ENCODE assay signal across 1 cellular context in the genomic region with DNA sequence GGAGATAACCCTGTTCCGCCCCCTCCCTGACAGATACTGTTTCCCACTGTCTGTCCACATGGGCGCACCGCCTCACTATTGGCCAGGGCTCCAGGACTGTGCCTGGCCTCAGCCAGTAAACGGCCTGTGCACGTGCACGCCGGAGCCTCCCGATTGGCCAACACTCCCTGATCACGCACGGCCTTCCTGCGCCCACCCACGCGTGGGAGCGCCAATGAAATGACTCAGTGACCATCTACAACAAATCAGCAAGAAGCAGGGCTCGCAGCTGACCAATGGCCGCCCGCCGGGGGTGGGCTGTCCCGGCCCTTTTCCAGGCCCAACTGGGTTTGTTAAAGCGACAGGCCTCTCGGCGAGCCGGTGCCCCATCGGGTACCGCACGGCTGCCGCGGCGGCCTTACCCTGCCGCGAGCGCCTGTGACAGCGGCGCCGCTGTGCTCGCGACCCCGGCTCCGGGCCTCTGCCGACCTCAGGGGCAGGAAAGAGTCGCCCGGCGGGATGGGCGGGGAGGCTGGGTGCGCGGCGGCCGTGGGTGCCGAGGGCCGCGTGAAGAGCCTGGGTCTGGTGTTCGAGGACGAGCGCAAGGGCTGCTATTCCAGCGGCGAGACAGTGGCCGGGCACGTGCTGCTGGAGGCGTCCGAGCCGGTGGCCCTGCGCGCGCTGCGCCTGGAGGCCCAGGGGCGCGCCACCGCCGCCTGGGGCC.
TF ChIP-seq lines count a peak whose summit lies in the region.

A gene with protein sequence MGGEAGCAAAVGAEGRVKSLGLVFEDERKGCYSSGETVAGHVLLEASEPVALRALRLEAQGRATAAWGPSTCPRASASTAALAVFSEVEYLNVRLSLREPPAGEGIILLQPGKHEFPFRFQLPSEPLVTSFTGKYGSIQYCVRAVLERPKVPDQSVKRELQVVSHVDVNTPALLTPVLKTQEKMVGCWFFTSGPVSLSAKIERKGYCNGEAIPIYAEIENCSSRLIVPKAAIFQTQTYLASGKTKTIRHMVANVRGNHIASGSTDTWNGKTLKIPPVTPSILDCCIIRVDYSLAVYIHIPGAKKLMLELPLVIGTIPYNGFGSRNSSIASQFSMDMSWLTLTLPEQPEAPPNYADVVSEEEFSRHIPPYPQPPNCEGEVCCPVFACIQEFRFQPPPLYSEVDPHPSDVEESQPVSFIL (plus strand): TSS at position 340 of the 703 bp plus-strand sequence. CDS start 159 bp downstream, at position 499.

TF ChIP-seq in A549, 52 proteins besides CTCF, POLR2A, EP300 and RAD21 (continued from another document):
- TF ChIP-seq, protein P1, sequence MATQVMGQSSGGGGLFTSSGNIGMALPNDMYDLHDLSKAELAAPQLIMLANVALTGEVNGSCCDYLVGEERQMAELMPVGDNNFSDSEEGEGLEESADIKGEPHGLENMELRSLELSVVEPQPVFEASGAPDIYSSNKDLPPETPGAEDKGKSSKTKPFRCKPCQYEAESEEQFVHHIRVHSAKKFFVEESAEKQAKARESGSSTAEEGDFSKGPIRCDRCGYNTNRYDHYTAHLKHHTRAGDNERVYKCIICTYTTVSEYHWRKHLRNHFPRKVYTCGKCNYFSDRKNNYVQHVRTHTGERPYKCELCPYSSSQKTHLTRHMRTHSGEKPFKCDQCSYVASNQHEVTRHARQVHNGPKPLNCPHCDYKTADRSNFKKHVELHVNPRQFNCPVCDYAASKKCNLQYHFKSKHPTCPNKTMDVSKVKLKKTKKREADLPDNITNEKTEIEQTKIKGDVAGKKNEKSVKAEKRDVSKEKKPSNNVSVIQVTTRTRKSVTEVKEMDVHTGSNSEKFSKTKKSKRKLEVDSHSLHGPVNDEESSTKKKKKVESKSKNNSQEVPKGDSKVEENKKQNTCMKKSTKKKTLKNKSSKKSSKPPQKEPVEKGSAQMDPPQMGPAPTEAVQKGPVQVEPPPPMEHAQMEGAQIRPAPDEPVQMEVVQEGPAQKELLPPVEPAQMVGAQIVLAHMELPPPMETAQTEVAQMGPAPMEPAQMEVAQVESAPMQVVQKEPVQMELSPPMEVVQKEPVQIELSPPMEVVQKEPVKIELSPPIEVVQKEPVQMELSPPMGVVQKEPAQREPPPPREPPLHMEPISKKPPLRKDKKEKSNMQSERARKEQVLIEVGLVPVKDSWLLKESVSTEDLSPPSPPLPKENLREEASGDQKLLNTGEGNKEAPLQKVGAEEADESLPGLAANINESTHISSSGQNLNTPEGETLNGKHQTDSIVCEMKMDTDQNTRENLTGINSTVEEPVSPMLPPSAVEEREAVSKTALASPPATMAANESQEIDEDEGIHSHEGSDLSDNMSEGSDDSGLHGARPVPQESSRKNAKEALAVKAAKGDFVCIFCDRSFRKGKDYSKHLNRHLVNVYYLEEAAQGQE (IDR thresholded peaks at IDR 0.05) = peak; percentile 74
- TF ChIP-seq POLR2AphosphoS2 (conservative IDR thresholded peaks at IDR 0.05; ENCODE audit: low read length) = no peak
- TF ChIP-seq, protein P2, sequence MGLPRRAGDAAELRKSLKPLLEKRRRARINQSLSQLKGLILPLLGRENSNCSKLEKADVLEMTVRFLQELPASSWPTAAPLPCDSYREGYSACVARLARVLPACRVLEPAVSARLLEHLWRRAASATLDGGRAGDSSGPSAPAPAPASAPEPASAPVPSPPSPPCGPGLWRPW (IDR thresholded peaks at IDR 0.05) = no peak
- no peak for TF ChIP-seq KDM5A (IDR thresholded peaks at IDR 0.05)
- no peak; the same call in 1 of the 2 replicates for TF ChIP-seq MYC (IDR thresholded peaks at IDR 0.05; ENCODE audit: borderline replicate concordance, low read length)
- TF ChIP-seq FOXS1 (CRISPR knock-in tag; IDR thresholded peaks at IDR 0.05) = no peak
- no peak for TF ChIP-seq FOSL2 (IDR thresholded peaks at IDR 0.05)
- TF ChIP-seq FOSL2 (CRISPR knock-in tag; IDR thresholded peaks at IDR 0.05) = peak; percentile 38; the same call in 1 of the 2 replicates
- TF ChIP-seq HOXB13 (CRISPR knock-in tag; IDR thresholded peaks at IDR 0.05; ENCODE audit: low read depth) = no peak
- TF ChIP-seq NFE2L2 (conservative IDR thresholded peaks at IDR 0.05; ENCODE audit: low read length) = no peak
- peak; percentile 58 for TF ChIP-seq PHF8 (IDR thresholded peaks at IDR 0.05; ENCODE audit: borderline replicate concordance, low read depth)
- peak; percentile 81 for TF ChIP-seq RFX5 (IDR thresholded peaks at IDR 0.05)
- TF ChIP-seq EHF (CRISPR knock-in tag; IDR thresholded peaks at IDR 0.05) = no peak
- no peak for TF ChIP-seq MAFK (IDR thresholded peaks at IDR 0.05; ENCODE audit: partially characterized antibody)
- TF ChIP-seq ZFP36 (IDR thresholded peaks at IDR 0.05; ENCODE audit: borderline replicate concordance, partially characterized antibody) = no peak
- TF ChIP-seq HDAC2 (IDR thresholded peaks at IDR 0.05) = no peak
- TF ChIP-seq, protein P3, sequence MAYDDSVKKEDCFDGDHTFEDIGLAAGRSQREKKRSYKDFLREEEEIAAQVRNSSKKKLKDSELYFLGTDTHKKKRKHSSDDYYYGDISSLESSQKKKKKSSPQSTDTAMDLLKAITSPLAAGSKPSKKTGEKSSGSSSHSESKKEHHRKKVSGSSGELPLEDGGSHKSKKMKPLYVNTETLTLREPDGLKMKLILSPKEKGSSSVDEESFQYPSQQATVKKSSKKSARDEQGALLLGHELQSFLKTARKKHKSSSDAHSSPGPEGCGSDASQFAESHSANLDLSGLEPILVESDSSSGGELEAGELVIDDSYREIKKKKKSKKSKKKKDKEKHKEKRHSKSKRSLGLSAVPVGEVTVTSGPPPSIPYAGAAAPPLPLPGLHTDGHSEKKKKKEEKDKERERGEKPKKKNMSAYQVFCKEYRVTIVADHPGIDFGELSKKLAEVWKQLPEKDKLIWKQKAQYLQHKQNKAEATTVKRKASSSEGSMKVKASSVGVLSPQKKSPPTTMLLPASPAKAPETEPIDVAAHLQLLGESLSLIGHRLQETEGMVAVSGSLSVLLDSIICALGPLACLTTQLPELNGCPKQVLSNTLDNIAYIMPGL (CRISPR knock-in tag; IDR thresholded peaks at IDR 0.05; ENCODE audit: borderline replicate concordance) = no peak
- TF ChIP-seq NPAS2 (CRISPR knock-in tag; IDR thresholded peaks at IDR 0.05; ENCODE audit: borderline replicate concordance) = no peak
- TF ChIP-seq NR3C1 (IDR thresholded peaks at IDR 0.05) = no peak
- TF ChIP-seq, protein P4, sequence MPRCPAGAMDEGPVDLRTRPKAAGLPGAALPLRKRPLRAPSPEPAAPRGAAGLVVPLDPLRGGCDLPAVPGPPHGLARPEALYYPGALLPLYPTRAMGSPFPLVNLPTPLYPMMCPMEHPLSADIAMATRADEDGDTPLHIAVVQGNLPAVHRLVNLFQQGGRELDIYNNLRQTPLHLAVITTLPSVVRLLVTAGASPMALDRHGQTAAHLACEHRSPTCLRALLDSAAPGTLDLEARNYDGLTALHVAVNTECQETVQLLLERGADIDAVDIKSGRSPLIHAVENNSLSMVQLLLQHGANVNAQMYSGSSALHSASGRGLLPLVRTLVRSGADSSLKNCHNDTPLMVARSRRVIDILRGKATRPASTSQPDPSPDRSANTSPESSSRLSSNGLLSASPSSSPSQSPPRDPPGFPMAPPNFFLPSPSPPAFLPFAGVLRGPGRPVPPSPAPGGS (IDR thresholded peaks at IDR 0.05) = no peak
- TF ChIP-seq SMC3 (IDR thresholded peaks at IDR 0.05) = no peak
- TF ChIP-seq, protein P5, sequence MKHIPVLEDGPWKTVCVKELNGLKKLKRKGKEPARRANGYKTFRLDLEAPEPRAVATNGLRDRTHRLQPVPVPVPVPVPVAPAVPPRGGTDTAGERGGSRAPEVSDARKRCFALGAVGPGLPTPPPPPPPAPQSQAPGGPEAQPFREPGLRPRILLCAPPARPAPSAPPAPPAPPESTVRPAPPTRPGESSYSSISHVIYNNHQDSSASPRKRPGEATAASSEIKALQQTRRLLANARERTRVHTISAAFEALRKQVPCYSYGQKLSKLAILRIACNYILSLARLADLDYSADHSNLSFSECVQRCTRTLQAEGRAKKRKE (CRISPR knock-in tag; IDR thresholded peaks at IDR 0.05; ENCODE audit: low read depth) = no peak
